17 cellular contexts compared by ENCODE assay signal in genomic region chr7:137681657-137682562, GRCh38.
DNase-seq lines count a peak whose midpoint lies in the region; ATAC-seq, FAIRE-seq and TF ChIP-seq lines count a peak whose summit lies in the region.
"Had no signal": no experiment of that assay in that cellular context is flagged by ENCODE, and none has a peak within 500 bp of the region (broad histone marks: within the 10 kb centered on the region; RNA-seq: fewer than 3 reads in every experiment).

No MANE protein-coding gene starts in this region.

- DNase-seq in right cardiac atrium (no peak), left ventricle myocardium inferior (no peak), astrocyte (ENCODE audit: low read depth) (peak; percentile 94)
- DNase-seq in stimulated activated naive CD4-positive, alpha-beta T cell (lab: John Stamatoyannopoulos, UW) = no peak
- no peak for DNase-seq in activated CD8-positive, alpha-beta memory T cell treated with anti-CD3 and anti-CD28 coated beads, Interleukin-2, amount 50 U/mL, for 48 hours
- DNase-seq in activated CD4-positive, alpha-beta T cell treated with anti-CD3 and anti-CD28 coated beads, Interleukin-2, amount 50 U/mL, for 48 hours = no peak
- DNase-seq in activated T-helper 1 cell treated with anti-CD3 and anti-CD28 coated beads, Interleukin-12 subunit alpha, Interleukin-12 subunit beta, Interleukin-2, Interleukin-4 antibody, amounts not matched to agents 30 ng/mL and 10 ng/mL and 1 ng/mL, durations not matched to agents 14 hours and 24 hours and 36 hours (ENCODE audit: low spot score) = no peak
- DNase-seq: activated CD4-positive, alpha-beta T cell treated with anti-CD3 and anti-CD28 coated beads for 4 hours; activated effector memory CD4-positive, alpha-beta T cell treated with anti-CD3 and anti-CD28 coated beads, Interleukin-2, amount 50 U/mL, for 16 hours; heart right ventricle; NCI-H187 treated with DMSO at 0.1 percent for 48 hours; stimulated activated CD4-positive, alpha-beta T cell treated with anti-CD3 and anti-CD28 coated beads, Interleukin-4, amount 100 ng/mL, for 4 hours had no signal

- H3K27ac ChIP-seq in right cardiac atrium (ENCODE audit: low read length) (no peak overlapping the region), left ventricle myocardium inferior (replicated peaks) (no peak overlapping the region), astrocyte (ENCODE audit: low read depth, low read length) (peak overlapping the region; percentile 96), gastroesophageal sphincter (no peak overlapping the region)
- H3K27ac ChIP-seq: parathyroid adenoma had no signal

- peak overlapping the region; percentile 97 for H3K27ac Mint-ChIP-seq in astrocyte (ENCODE audit: unreplicated experiment)
- no peak overlapping the region for H3K27ac Mint-ChIP-seq in activated T-helper 1 cell treated with anti-CD3 and anti-CD28 coated beads, Interleukin-12 subunit alpha, Interleukin-12 subunit beta, Interleukin-2, Interleukin-4 antibody, amounts not matched to agents 30 ng/mL and 10 ng/mL and 1 ng/mL, durations not matched to agents 14 hours and 24 hours and 36 hours
- H3K27ac Mint-ChIP-seq: memory B cell had no signal

- ATAC-seq in right cardiac atrium = peak; percentile 66 to 67
- peak; percentile 80 for ATAC-seq in gastroesophageal sphincter

- H3K4me3 ChIP-seq in right cardiac atrium (ENCODE audit: low read length) (no peak overlapping the region), left ventricle myocardium inferior (no peak overlapping the region), astrocyte (ENCODE audit: insufficient read depth, low read depth, low read length) (peak overlapping the region; percentile 7), gastroesophageal sphincter (no peak overlapping the region)
- H3K4me3 ChIP-seq: coronary artery, heart right ventricle had no signal

- intact Hi-C loops in right cardiac atrium (cut with DNase I) (no loop called here), left ventricle myocardium inferior (cut with micrococcal nuclease) (no loop called here)
- intact Hi-C loops in activated T-helper 1 cell treated with anti-CD3 and anti-CD28 coated beads, Interleukin-12 subunit alpha, Interleukin-12 subunit beta, Interleukin-2, Interleukin-4 antibody, amounts not matched to agents 30 ng/mL and 10 ng/mL and 1 ng/mL, durations not matched to agents 14 hours and 24 hours and 36 hours (cut with micrococcal nuclease) = no loop called here

- no peak for TF ChIP-seq CTCF in left ventricle myocardium inferior (IDR thresholded peaks at IDR 0.05; ENCODE audit: borderline replicate concordance)
- TF ChIP-seq CTCF in astrocyte (IDR thresholded peaks at IDR 0.05; ENCODE audit: insufficient read depth, low read depth, low read length) = no peak
- no peak for TF ChIP-seq CTCF in gastroesophageal sphincter (IDR thresholded peaks at IDR 0.05)

- no peak for TF ChIP-seq POLR2A in gastroesophageal sphincter (IDR thresholded peaks at IDR 0.05)

- H3K4me3 Mint-ChIP-seq in astrocyte (ENCODE audit: unreplicated experiment) = no peak overlapping the region
- no peak overlapping the region for H3K4me3 Mint-ChIP-seq in activated T-helper 1 cell treated with anti-CD3 and anti-CD28 coated beads, Interleukin-12 subunit alpha, Interleukin-12 subunit beta, Interleukin-2, Interleukin-4 antibody, amounts not matched to agents 30 ng/mL and 10 ng/mL and 1 ng/mL, durations not matched to agents 14 hours and 24 hours and 36 hours
- H3K4me3 Mint-ChIP-seq: memory B cell had no signal

- H3K4me1 ChIP-seq in right cardiac atrium (ENCODE audit: control insufficient read depth, insufficient read depth, low read length) (no peaks in the 10 kb centered on the region), left ventricle myocardium inferior (no peaks in the 10 kb centered on the region), astrocyte (ENCODE audit: insufficient read depth, low read length) (peaks cover 28% of the 10 kb centered on the region), gastroesophageal sphincter (no peaks in the 10 kb centered on the region)
- H3K4me1 ChIP-seq: parathyroid adenoma had no signal

- peaks cover 4% of the 10 kb centered on the region for H3K36me3 Mint-ChIP-seq in astrocyte (ENCODE audit: low read depth, unreplicated experiment)
- no peaks in the 10 kb centered on the region for H3K36me3 Mint-ChIP-seq in activated T-helper 1 cell treated with anti-CD3 and anti-CD28 coated beads, Interleukin-12 subunit alpha, Interleukin-12 subunit beta, Interleukin-2, Interleukin-4 antibody, amounts not matched to agents 30 ng/mL and 10 ng/mL and 1 ng/mL, durations not matched to agents 14 hours and 24 hours and 36 hours (ENCODE audit: low read depth)
- H3K36me3 Mint-ChIP-seq: memory B cell had no signal

- no peaks in the 10 kb centered on the region for H3K27me3 ChIP-seq in right cardiac atrium (ENCODE audit: control insufficient read depth, insufficient read depth)
- H3K27me3 ChIP-seq in left ventricle myocardium inferior (ENCODE audit: low read depth) = no peaks in the 10 kb centered on the region
- no peaks in the 10 kb centered on the region for H3K27me3 ChIP-seq in astrocyte (ENCODE audit: insufficient read depth, low read length)
- no peaks in the 10 kb centered on the region for H3K27me3 ChIP-seq in gastroesophageal sphincter
- H3K27me3 ChIP-seq: heart right ventricle had no signal

- H3K9ac ChIP-seq in astrocyte (ENCODE audit: low read length) = peak overlapping the region; percentile 69
- H3K9ac ChIP-seq: parathyroid adenoma had no signal

- H3K9me3 Mint-ChIP-seq in astrocyte (ENCODE audit: unreplicated experiment) = peaks cover 4% of the 10 kb centered on the region
- H3K9me3 Mint-ChIP-seq in activated T-helper 1 cell treated with anti-CD3 and anti-CD28 coated beads, Interleukin-12 subunit alpha, Interleukin-12 subunit beta, Interleukin-2, Interleukin-4 antibody, amounts not matched to agents 30 ng/mL and 10 ng/mL and 1 ng/mL, durations not matched to agents 14 hours and 24 hours and 36 hours = no peaks in the 10 kb centered on the region
- H3K9me3 Mint-ChIP-seq: memory B cell had no signal

- no peak for TF ChIP-seq EP300 in gastroesophageal sphincter (IDR thresholded peaks at IDR 0.05)

- WGBS in right cardiac atrium = 73% methylated on average over 7 of the region's 7 CpGs
- WGBS in gastroesophageal sphincter (ENCODE audit: low coverage in 1 of 2), 2 donors = 54 to 73% methylated on average over 4 to 7 of the region's 7 CpGs

- H3K9me3 ChIP-seq in right cardiac atrium (ENCODE audit: control insufficient read depth, low read length) (no peaks in the 10 kb centered on the region), left ventricle myocardium inferior (replicated peaks) (no peaks in the 10 kb centered on the region), astrocyte (ENCODE audit: insufficient read depth, low read depth, low read length) (no peaks in the 10 kb centered on the region), gastroesophageal sphincter (no peaks in the 10 kb centered on the region)
- H3K9me3 ChIP-seq: heart right ventricle had no signal

- peak; percentile 86 for FAIRE-seq in astrocyte (lab: Jason Lieb, UNC)
- FAIRE-seq: A204.1 had no signal

- H3K79me2 ChIP-seq in astrocyte (ENCODE audit: insufficient read depth, low read length) = no peaks in the 10 kb centered on the region
- H3K79me2 ChIP-seq: parathyroid adenoma had no signal

- no peaks in the 10 kb centered on the region for H3K27me3 Mint-ChIP-seq in astrocyte (ENCODE audit: low read depth, unreplicated experiment)
- H3K27me3 Mint-ChIP-seq in activated T-helper 1 cell treated with anti-CD3 and anti-CD28 coated beads, Interleukin-12 subunit alpha, Interleukin-12 subunit beta, Interleukin-2, Interleukin-4 antibody, amounts not matched to agents 30 ng/mL and 10 ng/mL and 1 ng/mL, durations not matched to agents 14 hours and 24 hours and 36 hours (ENCODE audit: insufficient read depth) = no peaks in the 10 kb centered on the region

- H3K4me2 ChIP-seq in astrocyte (ENCODE audit: low read length) = peak overlapping the region; percentile 54

- H3K4me1 Mint-ChIP-seq in astrocyte (ENCODE audit: low read depth, unreplicated experiment) = peaks cover 42% of the 10 kb centered on the region
- no peaks in the 10 kb centered on the region for H3K4me1 Mint-ChIP-seq in activated T-helper 1 cell treated with anti-CD3 and anti-CD28 coated beads, Interleukin-12 subunit alpha, Interleukin-12 subunit beta, Interleukin-2, Interleukin-4 antibody, amounts not matched to agents 30 ng/mL and 10 ng/mL and 1 ng/mL, durations not matched to agents 14 hours and 24 hours and 36 hours (ENCODE audit: low read depth)
- H3K4me1 Mint-ChIP-seq: memory B cell had no signal

- no peaks in the 10 kb centered on the region for H4K20me1 ChIP-seq in astrocyte (ENCODE audit: insufficient read depth, low read length)

- H3K36me3 ChIP-seq in left ventricle myocardium inferior = no peaks in the 10 kb centered on the region
- no peaks in the 10 kb centered on the region for H3K36me3 ChIP-seq in astrocyte (ENCODE audit: insufficient read depth, low read length)
- H3K36me3 ChIP-seq in gastroesophageal sphincter = no peaks in the 10 kb centered on the region
- H3K36me3 ChIP-seq: heart right ventricle had no signal

- no peak overlapping the region for H2AFZ ChIP-seq in astrocyte (ENCODE audit: low read depth, low read length)
- H2AFZ ChIP-seq: parathyroid adenoma had no signal
